Comparison of ENCODE assay signal across 8 cellular contexts in genomic region chr10:110672580-110672919, GRCh38. TPM values are rescaled to one million over a fixed set of nuclear protein-coding genes. Genes with fewer than 3 reads are reported as not detected.
DNase-seq lines count a peak whose midpoint lies in the region; ATAC-seq, FAIRE-seq and TF ChIP-seq lines count a peak whose summit lies in the region.

No MANE protein-coding gene starts in this region.

- peak overlapping the region; percentile 89 for H3K4me2 ChIP-seq in DOHH2 (ENCODE audit: low read length)

- peaks cover 8% of the 10 kb centered on the region for H3K4me1 ChIP-seq in DOHH2 (ENCODE audit: control insufficient read depth, low read length)
- peaks cover 26% of the 10 kb centered on the region for H3K4me1 ChIP-seq in HAP-1
- no peaks in the 10 kb centered on the region for H3K4me1 ChIP-seq in RWPE2 (ENCODE audit: insufficient read depth, poor library complexity, severe bottlenecking)
- H3K4me1 ChIP-seq in gastroesophageal sphincter: peaks cover 0 to 12% (median 0%) of the 10 kb centered on the region in 3 donors
- peaks cover 26 to 30% of the 10 kb centered on the region in 2 donors for H3K4me1 ChIP-seq in gastrocnemius medialis

- DNase-seq in HAP-1 (ENCODE audit: low spot score in 2 of 2) (no peak), RWPE2 (ENCODE audit: low spot score) (no peak), gastrocnemius medialis (no peak), NCI-H146 (lab: John Stamatoyannopoulos, UW) (no peak), GM12892 (ENCODE audit: insufficient read length) (no peak), cerebellar nuclear complex (lab: John Stamatoyannopoulos, UW) (no peak)

- TF ChIP-seq CTCF in DOHH2 (IDR thresholded peaks at IDR 0.05; ENCODE audit: low read depth, low read length, poor library complexity, severe bottlenecking) (no peak), RWPE2 (IDR thresholded peaks at IDR 0.05; ENCODE audit: poor library complexity, severe bottlenecking) (no peak), gastroesophageal sphincter (IDR thresholded peaks at IDR 0.05) (no peak), gastrocnemius medialis (IDR thresholded peaks at IDR 0.05 in 4 of 5, conservative IDR thresholded peaks at IDR 0.05 in 1 of 5) (no peak)

- in situ Hi-C loops in HAP-1 (cut with MboI; ENCODE audit: low sequenced_read_pairs): no loop called here
- in situ Hi-C loops in gastrocnemius medialis (cut with MboI; ENCODE audit: low sequenced_read_pairs in 4 of 4): loop anchor here in 2 of 4 donors (5.0 to 10.0 kb wide), 2 partner anchors 58 to 60 kb away; no protein-coding TSS in a partner anchor

- no peak for FAIRE-seq in GM12892 (lab: Jason Lieb, UNC)

- 6 to 22% methylated on average over 2 to 12 of the region's 12 CpGs for WGBS in gastroesophageal sphincter (ENCODE audit: low coverage in 1 of 2), 2 donors

- no peaks in the 10 kb centered on the region for H3K79me2 ChIP-seq in DOHH2 (ENCODE audit: control insufficient read depth, low read length)

- H3K27me3 ChIP-seq in DOHH2 (ENCODE audit: control insufficient read depth, low read length) (peaks cover under 1% of the 10 kb centered on the region; the same call in 1 of the 2 replicates), HAP-1 (ENCODE audit: low read depth) (peaks cover 3% of the 10 kb centered on the region; the same call in 1 of the 2 replicates), RWPE2 (ENCODE audit: insufficient read depth, poor library complexity, severe bottlenecking) (no peaks in the 10 kb centered on the region), gastroesophageal sphincter (no peaks in the 10 kb centered on the region), gastrocnemius medialis (no peaks in the 10 kb centered on the region)

- H3K9me3 ChIP-seq in DOHH2 (ENCODE audit: control insufficient read depth, insufficient read depth, low read length): no peaks in the 10 kb centered on the region
- no peaks in the 10 kb centered on the region for H3K9me3 ChIP-seq in HAP-1
- no peaks in the 10 kb centered on the region for H3K9me3 ChIP-seq in RWPE2 (ENCODE audit: severe bottlenecking)
- H3K9me3 ChIP-seq in gastroesophageal sphincter: no peaks in the 10 kb centered on the region
- no peaks in the 10 kb centered on the region for H3K9me3 ChIP-seq in gastrocnemius medialis

- no peak for TF ChIP-seq POLR2A in gastroesophageal sphincter (IDR thresholded peaks at IDR 0.05)
- no peak for TF ChIP-seq POLR2A in gastrocnemius medialis (IDR thresholded peaks at IDR 0.05)
- no peak for TF ChIP-seq POLR2A in GM12892 (IDR thresholded peaks at IDR 0.05; ENCODE audit: low read depth, low read length)

- no peaks in the 10 kb centered on the region for H3K36me3 ChIP-seq in DOHH2 (ENCODE audit: control insufficient read depth, low read length)
- H3K36me3 ChIP-seq in HAP-1 (replicated peaks): no peaks in the 10 kb centered on the region
- H3K36me3 ChIP-seq in RWPE2 (ENCODE audit: low read depth): no peaks in the 10 kb centered on the region
- no peaks in the 10 kb centered on the region for H3K36me3 ChIP-seq in gastroesophageal sphincter
- no peaks in the 10 kb centered on the region for H3K36me3 ChIP-seq in gastrocnemius medialis

- no peak for TF ChIP-seq EP300 in gastroesophageal sphincter (IDR thresholded peaks at IDR 0.05)

- intact Hi-C loops in gastrocnemius medialis (cut with DNase I; ENCODE audit: low total_unique reads): no loop called here

- no peaks in the 10 kb centered on the region for H4K20me1 ChIP-seq in DOHH2 (ENCODE audit: control insufficient read depth, insufficient read depth, low read depth, low read length)

- peak; percentile 16; the same call in 1 of the 3 replicates for ATAC-seq in RWPE2 (ENCODE audit: low read depth)
- peak; percentile 23 for ATAC-seq in gastroesophageal sphincter
- ATAC-seq in gastrocnemius medialis: peak in 1 of 2 donors; percentile 7

- H3F3A ChIP-seq in DOHH2 (ENCODE audit: control insufficient read depth, insufficient read depth): no peaks in the 10 kb centered on the region

- H3K9me2 ChIP-seq in DOHH2 (replicated peaks; ENCODE audit: control insufficient read depth, low read length): no peaks in the 10 kb centered on the region

- H3K4me3 ChIP-seq in DOHH2 (ENCODE audit: low read length): peak overlapping the region; percentile 85
- peak overlapping the region; percentile 41 for H3K4me3 ChIP-seq in HAP-1
- H3K4me3 ChIP-seq in RWPE2 (ENCODE audit: severe bottlenecking): peak overlapping the region; percentile 37
- peak overlapping the region; percentile 37 to 68 for H3K4me3 ChIP-seq in gastroesophageal sphincter
- H3K4me3 ChIP-seq in gastrocnemius medialis: peak overlapping the region; percentile 69 to 87 (median 71)

- peak overlapping the region; percentile 61 for H3K27ac ChIP-seq in DOHH2 (ENCODE audit: low read depth, low read length)
- no peak overlapping the region for H3K27ac ChIP-seq in RWPE2 (ENCODE audit: poor library complexity, severe bottlenecking)
- H3K27ac ChIP-seq in gastroesophageal sphincter: peak overlapping the region in 3 of 4 donors; percentile 70 to 76 (median 71)
- H3K27ac ChIP-seq in gastrocnemius medialis: peak overlapping the region; percentile 85 to 97 (median 90)

RNA-seq across cellular contexts. Expression of gene RBM20, which starts 28.4 kb away (rescaled TPM):
- 1 to 10 TPM in 3 of 4 donors, under 1 TPM in 1; 0.62 to 7.4 (median 3.9) TPM for total RNA-seq in gastroesophageal sphincter
- total RNA-seq in gastrocnemius medialis: 10 to 100 TPM in 2 of 4 donors, 1 to 10 TPM in 2; 7.4 to 18.4 (median 10.2) TPM
- polyA plus RNA-seq in GM12892 (2012; ENCODE audit: missing spikeins): 1.0 TPM
